ENCODE assay signal across 21 cellular contexts in genomic region chr15:41578736-41579383, GRCh38. TPM values are rescaled to one million over a fixed set of nuclear protein-coding genes. Genes with fewer than 3 reads are reported as not detected.
DNase-seq lines count a peak whose midpoint lies in the region; ATAC-seq and TF ChIP-seq lines count a peak whose summit lies in the region.
"Had no signal": no experiment of that assay in that cellular context is flagged by ENCODE, and none has a peak within 500 bp of the region (broad histone marks: within the 10 kb centered on the region; RNA-seq: fewer than 3 reads in every experiment).

No MANE protein-coding gene starts in this region.

- no peaks in the 10 kb centered on the region for H3K27me3 Mint-ChIP-seq in neural crest cell (ENCODE audit: low read depth)

- peak overlapping the region in 1 of 4 donors; percentile 8 for H3K27ac ChIP-seq in body of pancreas
- H3K27ac ChIP-seq in gastroesophageal sphincter = peak overlapping the region in 2 of 4 donors; percentile 16 to 36
- H3K27ac ChIP-seq in upper lobe of left lung = peak overlapping the region in 1 of 4 donors; percentile 36
- H3K27ac ChIP-seq: sigmoid colon, transverse colon had no signal

- no peak overlapping the region for H3K4me3 Mint-ChIP-seq in neural crest cell
- H3K4me3 Mint-ChIP-seq: activated CD4-positive, alpha-beta memory T cell treated with anti-CD3 and anti-CD28 coated beads, Interleukin-2, amount 10 ng/mL, durations not matched to agents 7 days and 5 days; CD8-positive, alpha-beta memory T cell; central memory CD8-positive, alpha-beta T cell; effector memory CD8-positive, alpha-beta T cell had no signal

- TF ChIP-seq EP300 in gastroesophageal sphincter (IDR thresholded peaks at IDR 0.05) (no peak), upper lobe of left lung (IDR thresholded peaks at IDR 0.05) (no peak)

- H3K36me3 ChIP-seq in body of pancreas (replicated peaks in 1 of 2; ENCODE audit: insufficient read depth in 1 of 2, low read depth in 2 of 2) = no peaks in the 10 kb centered on the region
- peaks cover 0 to 16% of the 10 kb centered on the region in 2 donors for H3K36me3 ChIP-seq in gastroesophageal sphincter
- H3K36me3 ChIP-seq in upper lobe of left lung = peaks cover 0 to 5% (median 0%) of the 10 kb centered on the region in 4 donors
- H3K36me3 ChIP-seq: ovary, sigmoid colon, transverse colon had no signal

- H3K4me3 ChIP-seq in body of pancreas (no peak overlapping the region), gastroesophageal sphincter (no peak overlapping the region), upper lobe of left lung (no peak overlapping the region)
- H3K4me3 ChIP-seq: ovary, sigmoid colon, transverse colon had no signal

- H3K9me3 ChIP-seq in body of pancreas = no peaks in the 10 kb centered on the region
- H3K9me3 ChIP-seq in gastroesophageal sphincter = no peaks in the 10 kb centered on the region
- no peaks in the 10 kb centered on the region for H3K9me3 ChIP-seq in upper lobe of left lung
- H3K9me3 ChIP-seq: ovary, sigmoid colon, transverse colon had no signal

- H3K9me3 Mint-ChIP-seq in neural crest cell = no peaks in the 10 kb centered on the region
- H3K9me3 Mint-ChIP-seq: activated CD4-positive, alpha-beta memory T cell treated with anti-CD3 and anti-CD28 coated beads, Interleukin-2, amount 10 ng/mL, durations not matched to agents 7 days and 5 days; CD8-positive, alpha-beta memory T cell; central memory CD8-positive, alpha-beta T cell; effector memory CD8-positive, alpha-beta T cell had no signal

- H3K4me1 ChIP-seq in body of pancreas (peaks cover 14% of the 10 kb centered on the region), gastroesophageal sphincter (peaks cover 0 to 13% (median 0%) of the 10 kb centered on the region in 3 donors), upper lobe of left lung (no peaks in the 10 kb centered on the region)

- in situ Hi-C loops in GM13977 (cut with MboI; ENCODE audit: low pct_unique_long_range_greater_than_20kb, low sequenced_read_pairs, unreplicated experiment) = no loop called here

- intact Hi-C loops in body of pancreas (cut with DNase I) = no loop called here

- TF ChIP-seq POLR2A in body of pancreas (IDR thresholded peaks at IDR 0.05) (no peak), gastroesophageal sphincter (IDR thresholded peaks at IDR 0.05) (no peak), upper lobe of left lung (IDR thresholded peaks at IDR 0.05) (no peak)

- DNase-seq in body of pancreas (no peak), neural crest cell (ENCODE audit: low read depth, low spot score) (no peak), upper lobe of left lung (no peak), GM13977 (ENCODE audit: low spot score) (no peak), GM03348 (ENCODE audit: low spot score) (no peak), NCI-H1694 treated with DMSO at 0.1 percent for 48 hours (lab: John Stamatoyannopoulos, UW) (no peak)
- DNase-seq: activated CD4-positive, alpha-beta memory T cell treated with anti-CD3 and anti-CD28 coated beads, Interleukin-2, amount 10 ng/mL, durations not matched to agents 7 days and 5 days; AML-193; amniotic stem cell; CD8-positive, alpha-beta memory T cell; effector memory CD8-positive, alpha-beta T cell; HCEC 1CT; NCI-H1436; NCI-H526 treated with DMSO at 0.1 percent for 48 hours; ovary; sigmoid colon; stimulated activated naive CD4-positive, alpha-beta T cell; T1000; transverse colon had no signal

- H3K27ac Mint-ChIP-seq in neural crest cell (ENCODE audit: unreplicated experiment) = peak overlapping the region; percentile 86
- H3K27ac Mint-ChIP-seq: activated CD4-positive, alpha-beta memory T cell treated with anti-CD3 and anti-CD28 coated beads, Interleukin-2, amount 10 ng/mL, durations not matched to agents 7 days and 5 days; CD8-positive, alpha-beta memory T cell; effector memory CD8-positive, alpha-beta T cell had no signal

- ATAC-seq in body of pancreas = peak; percentile 43
- ATAC-seq in gastroesophageal sphincter = peak; percentile 13
- ATAC-seq in upper lobe of left lung (ENCODE audit: low FRiP score in 2 of 2) = peak; percentile 21 to 44
- ATAC-seq: effector memory CD8-positive, alpha-beta T cell had no signal

- peaks cover 3% of the 10 kb centered on the region for H3K36me3 Mint-ChIP-seq in neural crest cell (ENCODE audit: low read depth)
- H3K36me3 Mint-ChIP-seq: CD8-positive, alpha-beta memory T cell had no signal

- 69 to 70% methylated on average over 7 to 9 of the region's 9 CpGs for WGBS in body of pancreas, 2 donors
- WGBS in gastroesophageal sphincter (ENCODE audit: low coverage in 1 of 2), 2 donors = 40 to 54% methylated on average over 1 to 3 of the region's 9 CpGs
- 83% methylated on average over 9 of the region's 9 CpGs for WGBS in upper lobe of left lung, 2 donors

- TF ChIP-seq CTCF in body of pancreas (IDR thresholded peaks at IDR 0.05) (no peak), gastroesophageal sphincter (IDR thresholded peaks at IDR 0.05) (no peak), neural crest cell (conservative IDR thresholded peaks at IDR 0.05) (no peak), upper lobe of left lung (IDR thresholded peaks at IDR 0.05) (no peak), GM13977 (IDR thresholded peaks at IDR 0.05; ENCODE audit: extremely low read depth, insufficient read depth, missing control alignments) (no peak)

- no peaks in the 10 kb centered on the region for H3K27me3 ChIP-seq in body of pancreas
- H3K27me3 ChIP-seq in gastroesophageal sphincter = no peaks in the 10 kb centered on the region
- no peaks in the 10 kb centered on the region for H3K27me3 ChIP-seq in upper lobe of left lung
- H3K27me3 ChIP-seq: ovary, sigmoid colon, transverse colon had no signal

- H3K4me1 Mint-ChIP-seq in neural crest cell = peaks cover 8% of the 10 kb centered on the region
- H3K4me1 Mint-ChIP-seq: activated CD4-positive, alpha-beta memory T cell treated with anti-CD3 and anti-CD28 coated beads, Interleukin-2, amount 10 ng/mL, durations not matched to agents 7 days and 5 days; CD8-positive, alpha-beta memory T cell; central memory CD8-positive, alpha-beta T cell had no signal

RNA-seq across cellular contexts. Expression of gene TYRO3, which starts 19.8 kb away (rescaled TPM):
- total RNA-seq in body of pancreas (10 to 100 TPM; 10.9 to 12.5 TPM), gastroesophageal sphincter (1 to 10 TPM; 3.1 to 9.5 (median 8.4) TPM), neural crest cell (71.7 and 74.7 TPM in 2 replicates), upper lobe of left lung (10 to 100 TPM in 2 of 6 donors, 1 to 10 TPM in 4; 2.1 to 17.1 (median 9.0) TPM)

RNA-seq across cellular contexts. Expression of gene RPAP1, which starts 34.8 kb away (rescaled TPM):
- total RNA-seq in body of pancreas = 10 to 100 TPM; 23.1 to 43.5 TPM
- 10 to 100 TPM; 10.4 to 33.1 (median 12.6) TPM for total RNA-seq in gastroesophageal sphincter
- 86.5 and 91.1 TPM in 2 replicates for total RNA-seq in neural crest cell
- 10 to 100 TPM; 22.0 to 92.2 (median 33.2) TPM for total RNA-seq in upper lobe of left lung
